In genomic region chr16:67528222-67528869, GRCh38 we compare ENCODE assay signal across 8 cellular contexts. TPM values are rescaled to one million over a fixed set of nuclear protein-coding genes. Genes with fewer than 3 reads are reported as not detected.
DNase-seq lines count a peak whose midpoint lies in the region; ATAC-seq and TF ChIP-seq lines count a peak whose summit lies in the region.

RIPOR1 (plus strand) TSS chr16:67528829; CDS start chr16:67538447, 9,618 bp downstream.

- no peaks in the 10 kb centered on the region for H3K9me3 Mint-ChIP-seq in activated T-helper 2 cell treated with anti-CD3 and anti-CD28 coated beads, Interferon-gamma antibody, Interleukin-2, Interleukin-4, amounts not matched to agents 10 μg/mL and 5 μg/mL and 100 μg/mL, durations not matched to agents 14 hours and 24 hours and 36 hours
- no peaks in the 10 kb centered on the region for H3K9me3 Mint-ChIP-seq in natural killer cell

- TF ChIP-seq CTCF in NB4 (IDR thresholded peaks at IDR 0.05; ENCODE audit: low read depth, low read length) (no peak), fibroblast of the aortic adventitia (IDR thresholded peaks at IDR 0.05; ENCODE audit: insufficient read depth, low read length) (no peak), natural killer cell (IDR thresholded peaks at IDR 0.05) (no peak), upper lobe of right lung (IDR thresholded peaks at IDR 0.05) (no peak)

- H3K36me3 Mint-ChIP-seq in activated T-helper 2 cell treated with anti-CD3 and anti-CD28 coated beads, Interferon-gamma antibody, Interleukin-2, Interleukin-4, amounts not matched to agents 10 μg/mL and 5 μg/mL and 100 μg/mL, durations not matched to agents 14 hours and 24 hours and 36 hours (ENCODE audit: low read depth), result no peaks in the 10 kb centered on the region
- no peaks in the 10 kb centered on the region for H3K36me3 Mint-ChIP-seq in natural killer cell

- no peaks in the 10 kb centered on the region for H3K9me3 ChIP-seq in upper lobe of right lung

- H3K4me1 Mint-ChIP-seq in activated T-helper 2 cell treated with anti-CD3 and anti-CD28 coated beads, Interferon-gamma antibody, Interleukin-2, Interleukin-4, amounts not matched to agents 10 μg/mL and 5 μg/mL and 100 μg/mL, durations not matched to agents 14 hours and 24 hours and 36 hours (ENCODE audit: low read depth), result peaks cover 7% of the 10 kb centered on the region
- peaks cover 19 to 30% of the 10 kb centered on the region in 2 donors for H3K4me1 Mint-ChIP-seq in natural killer cell

- H3K4me3 Mint-ChIP-seq in activated T-helper 2 cell treated with anti-CD3 and anti-CD28 coated beads, Interferon-gamma antibody, Interleukin-2, Interleukin-4, amounts not matched to agents 10 μg/mL and 5 μg/mL and 100 μg/mL, durations not matched to agents 14 hours and 24 hours and 36 hours (ENCODE audit: low read depth), result peak within 1 kb of the TSS; percentile 73
- H3K4me3 Mint-ChIP-seq in natural killer cell, result peak within 1 kb of the TSS; percentile 91

- H3K4me1 ChIP-seq in upper lobe of right lung, result peaks cover 32% of the 10 kb centered on the region

- peaks cover 28% of the 10 kb centered on the region for H3K27me3 Mint-ChIP-seq in activated T-helper 2 cell treated with anti-CD3 and anti-CD28 coated beads, Interferon-gamma antibody, Interleukin-2, Interleukin-4, amounts not matched to agents 10 μg/mL and 5 μg/mL and 100 μg/mL, durations not matched to agents 14 hours and 24 hours and 36 hours (ENCODE audit: low read depth)
- H3K27me3 Mint-ChIP-seq in natural killer cell (ENCODE audit: low read depth in 2 of 2), result peaks cover 0 to 15% of the 10 kb centered on the region in 2 donors

- no peak within 1 kb of the TSS for H3K27ac Mint-ChIP-seq in activated T-helper 2 cell treated with anti-CD3 and anti-CD28 coated beads, Interferon-gamma antibody, Interleukin-2, Interleukin-4, amounts not matched to agents 10 μg/mL and 5 μg/mL and 100 μg/mL, durations not matched to agents 14 hours and 24 hours and 36 hours
- peak within 1 kb of the TSS; percentile 70 to 92 for H3K27ac Mint-ChIP-seq in natural killer cell

- H3K4me3 ChIP-seq in NB4 (ENCODE audit: low read depth, low read length), result peak within 1 kb of the TSS; percentile 59
- H3K4me3 ChIP-seq in fibroblast of the aortic adventitia (ENCODE audit: low read depth, low read length), result peak within 1 kb of the TSS; percentile 89
- H3K4me3 ChIP-seq in upper lobe of right lung, result peak within 1 kb of the TSS; percentile 66

- no peaks in the 10 kb centered on the region for H3K36me3 ChIP-seq in upper lobe of right lung

- ATAC-seq in natural killer cell (peak; percentile 36 to 59 (median 56)), upper lobe of right lung (peak; percentile 65), GM18870 (IDR thresholded peaks at IDR 0.05; ENCODE audit: unreplicated experiment) (no peak)

- peak; percentile 45 for DNase-seq in NCI-H2227 (lab: John Stamatoyannopoulos, UW; ENCODE audit: unreplicated experiment)
- no peak for DNase-seq in NCI-H2227 treated with DMSO at 0.1 percent for 48 hours (lab: John Stamatoyannopoulos, UW)
- DNase-seq in NB4 (ENCODE audit: low read depth), result peak; percentile 61
- DNase-seq in activated T-helper 2 cell treated with anti-CD3 and anti-CD28 coated beads, Interferon-gamma antibody, Interleukin-2, Interleukin-4, amounts not matched to agents 10 μg/mL and 5 μg/mL and 100 μg/mL, durations not matched to agents 14 hours and 24 hours and 36 hours (ENCODE audit: low spot score), result no peak
- no peak for DNase-seq in fibroblast of the aortic adventitia (ENCODE audit: low read depth)
- peak; percentile 32 for DNase-seq in natural killer cell
- peak; percentile 85 for DNase-seq in upper lobe of right lung

- intact Hi-C loops in activated T-helper 2 cell treated with anti-CD3 and anti-CD28 coated beads, Interferon-gamma antibody, Interleukin-2, Interleukin-4, amounts not matched to agents 10 μg/mL and 5 μg/mL and 100 μg/mL, durations not matched to agents 14 hours and 24 hours and 36 hours (cut with micrococcal nuclease), result loop anchor here (10.0 kb wide), 2 partner anchors 276 to 406 kb away; partner anchors contain the start of genes CTRL, PSMB10, RANBP10 and TSNAXIP1
- intact Hi-C loops in natural killer cell (cut with micrococcal nuclease) (loop anchor here (5.0 to 10.0 kb wide), 2 partner anchors 36 to 276 kb away; partner anchors contain the start of genes RANBP10 and TSNAXIP1), upper lobe of right lung (cut with DNase I) (loop anchor here (10.0 kb wide), 1 partner anchor 126 kb away; no protein-coding TSS in a partner anchor)

- TF ChIP-seq POLR2A in NB4 (IDR thresholded peaks at IDR 0.05; ENCODE audit: extremely low read depth, insufficient read length), result no peak

- H3K27ac ChIP-seq in upper lobe of right lung, result peak within 1 kb of the TSS; percentile 88

- no peaks in the 10 kb centered on the region for H3K27me3 ChIP-seq in upper lobe of right lung

RNA-seq across cellular contexts. Expression of gene RIPOR1, which starts in this region (rescaled TPM):
- 25.6 and 26.3 TPM in 2 replicates for total RNA-seq in activated T-helper 2 cell treated with anti-CD3 and anti-CD28 coated beads, Interferon-gamma antibody, Interleukin-2, Interleukin-4, amounts not matched to agents 10 μg/mL and 5 μg/mL and 100 μg/mL, durations not matched to agents 14 hours and 24 hours and 36 hours
- total RNA-seq in fibroblast of the aortic adventitia (ENCODE audit: low replicate concordance) (29.3 and 64.7 TPM in 2 replicates), natural killer cell (100 to 1,000 TPM in 1 of 3 donors, 10 to 100 TPM in 2; 68.2 to 118 (median 74.8) TPM), upper lobe of right lung (133 TPM)

Comparison
In these comparisons a context has a peak if more than half of its experiments do, and no peak if none do; other contexts are left out.
1. DNase-seq: peak in NCI-H2227 (single experiment), NB4 (single experiment), natural killer cell (single experiment) and upper lobe of right lung (single experiment); none in NCI-H2227 treated with DMSO at 0.1 percent for 48 hours (single experiment), activated T-helper 2 cell treated with anti-CD3 and anti-CD28 coated beads, Interferon-gamma antibody, Interleukin-2, Interleukin-4, amounts not matched to agents 10 μg/mL and 5 μg/mL and 100 μg/mL, durations not matched to agents 14 hours and 24 hours and 36 hours (single experiment) and fibroblast of the aortic adventitia (single experiment).
2. Peak in every context shown above with its lines, with median percentiles within 50 percentile points of each other: H3K4me3 ChIP-seq.